24 cellular contexts compared by ENCODE assay signal in genomic region chr4:21827575-21827974, GRCh38.
A peak's percentile ranks its signal among the peaks of the same experiment; 100 is the strongest.
DNase-seq lines count a peak whose midpoint lies in the region; ATAC-seq, FAIRE-seq and TF ChIP-seq lines count a peak whose summit lies in the region.
"Had no signal": no experiment of that assay in that cellular context is flagged by ENCODE, and none has a peak within 500 bp of the region (broad histone marks: within the 10 kb centered on the region; RNA-seq: fewer than 3 reads in every experiment).

No MANE protein-coding gene starts in this region.

- no peak overlapping the region for H3K9ac ChIP-seq in astrocyte (ENCODE audit: low read length)

- no peak overlapping the region for H2AFZ ChIP-seq in astrocyte (ENCODE audit: low read depth, low read length)

- no peaks in the 10 kb centered on the region for H3K9me3 Mint-ChIP-seq in astrocyte (ENCODE audit: unreplicated experiment)
- H3K9me3 Mint-ChIP-seq: activated naive CD4-positive, alpha-beta T cell treated with anti-CD3 and anti-CD28 coated beads, Interleukin-2, amount 50 U/mL, for 72 hours; activated T-helper 2 cell treated with anti-CD3 and anti-CD28 coated beads, Interferon-gamma antibody, Interleukin-2, Interleukin-4, amounts not matched to agents 10 μg/mL and 5 μg/mL and 100 μg/mL, durations not matched to agents 14 hours and 24 hours and 36 hours had no signal

- no peaks in the 10 kb centered on the region for H3K4me1 Mint-ChIP-seq in astrocyte (ENCODE audit: low read depth, unreplicated experiment)
- H3K4me1 Mint-ChIP-seq: naive thymus-derived CD4-positive, alpha-beta T cell had no signal

- no peaks in the 10 kb centered on the region for H3K36me3 ChIP-seq in astrocyte (ENCODE audit: insufficient read depth, low read length)
- H3K36me3 ChIP-seq: ascending aorta, left lung had no signal

- H3K27ac ChIP-seq in astrocyte (ENCODE audit: low read depth, low read length) (no peak overlapping the region), caudate nucleus (ENCODE audit: low read depth, low read length) (no peak overlapping the region)
- H3K27ac ChIP-seq: 22Rv1, ascending aorta, epithelial cell of prostate, left lung had no signal

- no peak overlapping the region for H3K4me3 ChIP-seq in astrocyte (ENCODE audit: insufficient read depth, low read depth, low read length)
- no peak overlapping the region for H3K4me3 ChIP-seq in fibroblast of the aortic adventitia (ENCODE audit: low read depth, low read length)
- H3K4me3 ChIP-seq: ascending aorta, left lung had no signal

- TF ChIP-seq CTCF in astrocyte (IDR thresholded peaks at IDR 0.05; ENCODE audit: insufficient read depth, low read depth, low read length), result no peak
- TF ChIP-seq CTCF in fibroblast of the aortic adventitia (IDR thresholded peaks at IDR 0.05; ENCODE audit: insufficient read depth, low read length), result no peak

- DNase-seq in A172 (ENCODE audit: low spot score), result peak; percentile 19
- DNase-seq in HCEC 1CT, result peak; percentile 20
- DNase-seq in astrocyte (ENCODE audit: low read depth), result peak; percentile 78
- DNase-seq in fibroblast of the aortic adventitia (ENCODE audit: low read depth), result peak; percentile 81
- DNase-seq in NCI-H748 treated with DMSO at 0.1 percent for 48 hours (lab: John Stamatoyannopoulos, UW), result no peak
- no peak for DNase-seq in caudate nucleus (lab: John Stamatoyannopoulos, UW)
- DNase-seq: activated CD8-positive, alpha-beta T cell treated with anti-CD3 and anti-CD28 coated beads for 36 hours; cerebellar nuclear complex; H9; left lung; naive thymus-derived CD4-positive, alpha-beta T cell; NCI-H1105 treated with DMSO at 0.1 percent for 48 hours; NCI-H2029; NCI-H2227 treated with DMSO at 0.1 percent for 48 hours; NCI-H69; RPMI8226; stimulated activated naive CD4-positive, alpha-beta T cell treated with Interleukin-2 at 50 U/mL for 16 hours had no signal

- FAIRE-seq in astrocyte (lab: Jason Lieb, UNC), result no peak

- H3K4me1 ChIP-seq in astrocyte (ENCODE audit: insufficient read depth, low read length), result no peaks in the 10 kb centered on the region
- H3K4me1 ChIP-seq: ascending aorta, left lung had no signal

- no peaks in the 10 kb centered on the region for H3K79me2 ChIP-seq in astrocyte (ENCODE audit: insufficient read depth, low read length)

- H3K36me3 Mint-ChIP-seq in astrocyte (ENCODE audit: low read depth, unreplicated experiment), result no peaks in the 10 kb centered on the region
- H3K36me3 Mint-ChIP-seq: activated naive CD4-positive, alpha-beta T cell treated with anti-CD3 and anti-CD28 coated beads, Interleukin-2, amount 50 U/mL, for 72 hours; naive thymus-derived CD4-positive, alpha-beta T cell had no signal

- no peak overlapping the region for H3K4me3 Mint-ChIP-seq in astrocyte (ENCODE audit: unreplicated experiment)
- H3K4me3 Mint-ChIP-seq: activated CD8-positive, alpha-beta T cell treated with anti-CD3 and anti-CD28 coated beads for 36 hours; H9; naive thymus-derived CD4-positive, alpha-beta T cell had no signal

- no peaks in the 10 kb centered on the region for H4K20me1 ChIP-seq in astrocyte (ENCODE audit: insufficient read depth, low read length)

- H3K9me3 ChIP-seq in astrocyte (ENCODE audit: insufficient read depth, low read depth, low read length), result no peaks in the 10 kb centered on the region
- H3K9me3 ChIP-seq: ascending aorta had no signal

- H3K27ac Mint-ChIP-seq in astrocyte (ENCODE audit: unreplicated experiment), result no peak overlapping the region
- H3K27ac Mint-ChIP-seq: activated CD8-positive, alpha-beta T cell treated with anti-CD3 and anti-CD28 coated beads for 36 hours; activated naive CD4-positive, alpha-beta T cell treated with anti-CD3 and anti-CD28 coated beads, Interleukin-2, amount 50 U/mL, for 72 hours; activated T-helper 2 cell treated with anti-CD3 and anti-CD28 coated beads, Interferon-gamma antibody, Interleukin-2, Interleukin-4, amounts not matched to agents 10 μg/mL and 5 μg/mL and 100 μg/mL, durations not matched to agents 14 hours and 24 hours and 36 hours; H9; naive thymus-derived CD4-positive, alpha-beta T cell had no signal

- ATAC-seq in GM18873 (IDR thresholded peaks at IDR 0.05; ENCODE audit: low FRiP score, unreplicated experiment), result no peak
- ATAC-seq in HG02970 (IDR thresholded peaks at IDR 0.05; ENCODE audit: low FRiP score, unreplicated experiment), result no peak
- ATAC-seq: activated CD8-positive, alpha-beta T cell treated with anti-CD3 and anti-CD28 coated beads for 36 hours; activated naive CD4-positive, alpha-beta T cell treated with anti-CD3 and anti-CD28 coated beads, Interleukin-2, amount 50 U/mL, for 72 hours; left lung; naive thymus-derived CD4-positive, alpha-beta T cell had no signal

- no peaks in the 10 kb centered on the region for H3K27me3 ChIP-seq in astrocyte (ENCODE audit: insufficient read depth, low read length)
- H3K27me3 ChIP-seq: ascending aorta, left lung had no signal

- no peak overlapping the region for H3K4me2 ChIP-seq in astrocyte (ENCODE audit: low read length)

- H3K27me3 Mint-ChIP-seq in astrocyte (ENCODE audit: low read depth, unreplicated experiment), result no peaks in the 10 kb centered on the region

Comparison
In these comparisons a context has a peak if more than half of its experiments do, and no peak if none do; other contexts are left out.
1. DNase-seq: peak in A172 (single experiment), HCEC 1CT (single experiment), astrocyte (single experiment) and fibroblast of the aortic adventitia (single experiment); none in NCI-H748 treated with DMSO at 0.1 percent for 48 hours (single experiment) and caudate nucleus (0 of 61).